In genomic region chr12:100716658-100716948, GRCh38 we compare ENCODE assay signal across 11 cellular contexts.
DNase-seq lines count a peak whose midpoint lies in the region; ATAC-seq, FAIRE-seq and TF ChIP-seq lines count a peak whose summit lies in the region.
"Had no signal": no experiment of that assay in that cellular context is flagged by ENCODE, and none has a peak within 500 bp of the region (broad histone marks: within the 10 kb centered on the region; RNA-seq: fewer than 3 reads in every experiment).

No MANE protein-coding gene starts in this region.

- H3K4me2 ChIP-seq in HCT116 (ENCODE audit: low read length) (peak overlapping the region; percentile 64), smooth muscle cell (peak overlapping the region; percentile 85)

- TF ChIP-seq RAD21 in HCT116 (IDR thresholded peaks at IDR 0.05; ENCODE audit: low read depth), result no peak

- no peaks in the 10 kb centered on the region for H3K9me2 ChIP-seq in HCT116 (ENCODE audit: insufficient read depth)

- H4K20me1 ChIP-seq in HCT116 (ENCODE audit: insufficient read depth) (no peaks in the 10 kb centered on the region), smooth muscle cell (ENCODE audit: low read depth) (no peaks in the 10 kb centered on the region)

- no peak for TF ChIP-seq POLR2A in HCT116 (IDR thresholded peaks at IDR 0.05; ENCODE audit: borderline replicate concordance, extremely low read depth, insufficient read depth, insufficient read length)

- no peaks in the 10 kb centered on the region for H3K36me3 Mint-ChIP-seq in activated T-cell treated with anti-CD3 and anti-CD28 coated beads, Interleukin-2, amount 50 U/mL, for 4 hours (ENCODE audit: insufficient read depth)

- H3K9me3 ChIP-seq in HCT116 (ENCODE audit: control insufficient read depth in 1 of 2, insufficient read depth in 1 of 2, low read depth in 1 of 2, low read length in 2 of 2) (no peaks in the 10 kb centered on the region), iPS-18c (ENCODE audit: control insufficient read depth, insufficient read depth, low read length) (no peaks in the 10 kb centered on the region), smooth muscle cell (replicated peaks; ENCODE audit: low read depth) (no peaks in the 10 kb centered on the region)

- no TSS peak for BruUV-seq in HCT116 (replicated peaks; lab: Mats Ljungman, UMichigan)

- no peak for TF ChIP-seq CTCF in HCT116 (IDR thresholded peaks at IDR 0.05 in 2 of 3, conservative IDR thresholded peaks at IDR 0.05 in 1 of 3; ENCODE audit: borderline replicate concordance in 1 of 3, insufficient read depth in 1 of 3, low read depth in 2 of 3, low read length in 2 of 3)
- no peak for TF ChIP-seq CTCF in bronchial epithelial cell (IDR thresholded peaks at IDR 0.05; ENCODE audit: insufficient read depth, low read length, severe bottlenecking)
- no peak for TF ChIP-seq CTCF in smooth muscle cell (IDR thresholded peaks at IDR 0.05; ENCODE audit: borderline replicate concordance, insufficient read depth, poor library complexity, severe bottlenecking)

- CTCF ChIA-PET in HCT116 (lab: Charles Lee), result no interaction called here

- no peak overlapping the region for H3K27ac ChIP-seq in HCT116 (ENCODE audit: low read depth, low read length)
- H3K27ac ChIP-seq in smooth muscle cell (ENCODE audit: low read depth), result no peak overlapping the region

- POLR2A ChIA-PET in HCT116 (lab: Charles Lee), result no interaction called here

- 30% methylated on average over 11 of the region's 11 CpGs for WGBS in smooth muscle cell (ENCODE audit: low lambda C conversion rate)

- H3K4me1 Mint-ChIP-seq in activated T-cell treated with anti-CD3 and anti-CD28 coated beads, Interleukin-2, amount 50 U/mL, for 4 hours (ENCODE audit: low read depth), result peaks cover 2% of the 10 kb centered on the region

- ATAC-seq in HCT116 (no peak; the same call in 1 of the 2 replicates), HG03354 (IDR thresholded peaks at IDR 0.05; ENCODE audit: poor library complexity, severe bottlenecking, unreplicated experiment) (no peak)
- ATAC-seq in activated T-cell treated with anti-CD3 and anti-CD28 coated beads, Interleukin-2, amount 50 U/mL, for 4 hours, result no peak

- H3K27me3 Mint-ChIP-seq in activated T-cell treated with anti-CD3 and anti-CD28 coated beads, Interleukin-2, amount 50 U/mL, for 4 hours (ENCODE audit: low read depth), result peaks cover 44% of the 10 kb centered on the region

- no peak overlapping the region for H2AFZ ChIP-seq in HCT116 (ENCODE audit: low read depth, low read length, poor library complexity, severe bottlenecking)
- peak overlapping the region; percentile 73 for H2AFZ ChIP-seq in smooth muscle cell (ENCODE audit: low read depth)

- H3K79me2 ChIP-seq in HCT116 (ENCODE audit: insufficient read depth, low read length) (no peaks in the 10 kb centered on the region), smooth muscle cell (ENCODE audit: low read depth) (no peaks in the 10 kb centered on the region)

- H3K4me1 ChIP-seq in HCT116 (ENCODE audit: control insufficient read depth in 1 of 2, insufficient read depth in 2 of 2, low read length in 2 of 2) (peaks cover 0 to 5% of the 10 kb centered on the region in 2 experiments; a peak in 1 of 4 replicates), smooth muscle cell (ENCODE audit: low read depth) (peaks cover 5% of the 10 kb centered on the region)

- no peaks in the 10 kb centered on the region for H3K27me3 ChIP-seq in HCT116 (ENCODE audit: insufficient read depth, low read length)
- peaks cover 3% of the 10 kb centered on the region for H3K27me3 ChIP-seq in bronchial epithelial cell (ENCODE audit: control insufficient read depth, insufficient read depth, low read length)
- H3K27me3 ChIP-seq in smooth muscle cell (ENCODE audit: low read depth), result peaks cover 4% of the 10 kb centered on the region

- H3K9me3 Mint-ChIP-seq in activated T-cell treated with anti-CD3 and anti-CD28 coated beads, Interleukin-2, amount 50 U/mL, for 4 hours, result no peaks in the 10 kb centered on the region

- no peak overlapping the region for H3K9ac ChIP-seq in HCT116 (ENCODE audit: low read length)
- H3K9ac ChIP-seq in smooth muscle cell (ENCODE audit: low read depth), result no peak overlapping the region

- no peak for DNase-seq in HCT116 (ENCODE audit: low read depth, low spot score)
- no peak for DNase-seq in bronchial epithelial cell (ENCODE audit: low read depth)
- no peak for DNase-seq in smooth muscle cell (lab: John Stamatoyannopoulos, UW; ENCODE audit: unreplicated experiment)
- no peak for DNase-seq in activated T-cell treated with anti-CD3 and anti-CD28 coated beads, Interleukin-2, amount 50 U/mL, for 4 hours
- no peak for DNase-seq in stimulated activated CD4-positive, alpha-beta T cell treated with anti-CD3 and anti-CD28 coated beads, Interleukin-12 subunit alpha, Interleukin-12 subunit beta, amount 100 ng/mL, for 4 hours
- DNase-seq: amygdala, DMS79 treated with DMSO at 0.1 percent for 48 hours, NCI-H187 treated with DMSO at 0.1 percent for 48 hours had no signal

- H3K36me3 ChIP-seq in HCT116 (ENCODE audit: control insufficient read depth in 1 of 2, insufficient read depth in 2 of 2, low read length in 2 of 2), result no peaks in the 10 kb centered on the region
- no peaks in the 10 kb centered on the region for H3K36me3 ChIP-seq in bronchial epithelial cell (ENCODE audit: control insufficient read depth, insufficient read depth, low read length)
- no peaks in the 10 kb centered on the region for H3K36me3 ChIP-seq in smooth muscle cell (ENCODE audit: low read depth)

- intact Hi-C loops in HCT116 (cut with micrococcal nuclease), result no loop called here

- H3F3A ChIP-seq in smooth muscle cell (ENCODE audit: low read depth), result no peaks in the 10 kb centered on the region

- H3K4me3 Mint-ChIP-seq in activated T-cell treated with anti-CD3 and anti-CD28 coated beads, Interleukin-2, amount 50 U/mL, for 4 hours, result no peak overlapping the region

- RAD21 ChIA-PET in HCT116 (lab: Charles Lee; ENCODE audit: low non-redundant PET in 1 of 2, low total read pairs in 2 of 2, uncharacterized antibody in 2 of 2, unreplicated experiment in 2 of 2), result no interaction called here

- H3K4me3 ChIP-seq in HCT116 (replicated peaks in 1 of 2; ENCODE audit: low read depth in 1 of 2, low read length in 2 of 2) (peak overlapping the region; percentile 24 to 45), bronchial epithelial cell (ENCODE audit: low read depth, low read length) (peak overlapping the region; percentile 38), iPS-18c (ENCODE audit: insufficient read depth, low read depth, low read length) (peak overlapping the region; percentile 55), smooth muscle cell (peak overlapping the region; percentile 64)

- no peak for FAIRE-seq in bronchial epithelial cell (lab: Jason Lieb, UNC)
- FAIRE-seq: GM18507 had no signal

TF ChIP-seq in HCT116, 20 proteins besides CTCF, POLR2A, EP300 and RAD21:
- no peak for TF ChIP-seq EZH2phosphoT487 (IDR thresholded peaks at IDR 0.05; ENCODE audit: borderline replicate concordance)
